12 cellular contexts compared by ENCODE assay signal in the genomic region with DNA sequence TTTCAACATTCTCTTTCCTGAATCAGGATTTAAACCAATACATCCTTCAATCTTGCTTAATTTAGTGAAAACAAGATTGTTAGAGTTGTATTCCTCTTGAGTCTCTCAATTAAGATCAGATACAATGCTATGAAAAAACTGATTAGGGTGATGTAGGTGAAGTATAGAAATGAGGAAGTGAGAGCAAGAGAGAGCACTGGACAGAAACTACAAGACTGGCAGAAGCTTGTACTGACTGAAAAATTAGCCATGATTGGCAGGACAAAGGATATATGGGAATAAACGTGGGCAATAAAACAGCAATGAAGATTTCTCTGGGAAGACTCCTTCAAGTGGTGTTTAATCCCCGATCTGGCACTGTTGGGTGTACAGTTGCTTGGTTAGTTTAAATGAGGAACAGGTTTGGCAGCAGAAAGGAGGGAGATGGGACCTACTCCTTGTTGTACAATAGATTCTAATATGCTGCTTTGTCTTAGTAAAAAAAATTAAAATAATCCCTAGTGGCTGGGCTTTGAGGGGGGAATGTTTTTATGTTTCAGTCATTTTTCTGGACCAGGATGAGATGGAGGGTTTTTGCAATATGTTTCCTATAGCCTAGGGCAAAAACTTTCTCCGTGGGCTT.
A peak's percentile ranks its signal among the peaks of the same experiment; 100 is the strongest.
DNase-seq lines count a peak whose midpoint lies in the region; ATAC-seq and FAIRE-seq lines count a peak whose summit lies in the region.
"Had no signal": no experiment of that assay in that cellular context is flagged by ENCODE, and none has a peak within 500 bp of the region (broad histone marks: within the 10 kb centered on the region; RNA-seq: fewer than 3 reads in every experiment).

No MANE protein-coding gene starts in this region.

- FAIRE-seq in RCC 7860 (lab: Jason Lieb, UNC): no peak

- ATAC-seq in GM19043 (IDR thresholded peaks at IDR 0.05; ENCODE audit: low read depth, unreplicated experiment) (peak; percentile 99), HG02623 (IDR thresholded peaks at IDR 0.05; ENCODE audit: unreplicated experiment) (peak; percentile 94), HG03520 (IDR thresholded peaks at IDR 0.05; ENCODE audit: unreplicated experiment) (peak; percentile 98), naive B cell (ENCODE audit: low read depth in 2 of 2) (peak; percentile 99 to 100)
- no peak for ATAC-seq in stimulated activated effector memory CD8-positive, alpha-beta T cell treated with anti-CD3 and anti-CD28 coated beads, Interleukin-12 subunit alpha, Interleukin-12 subunit beta, amount 100 ng/mL, for 72 hours
- ATAC-seq: left ventricle myocardium superior; stimulated activated naive CD8-positive, alpha-beta T cell treated with anti-CD3 and anti-CD28 coated beads, Interleukin-15, Interleukin-2, amounts not matched to agents 100 U/mL and 50 U/mL, for 24 hours had no signal

- H3K4me3 Mint-ChIP-seq in naive B cell: no peak overlapping the region
- no peak overlapping the region for H3K4me3 Mint-ChIP-seq in stimulated activated effector memory CD8-positive, alpha-beta T cell treated with anti-CD3 and anti-CD28 coated beads, Interleukin-12 subunit alpha, Interleukin-12 subunit beta, amount 100 ng/mL, for 72 hours

- H3K36me3 Mint-ChIP-seq in naive B cell: peaks cover 5 to 20% of the 10 kb centered on the region in 2 donors
- H3K36me3 Mint-ChIP-seq in stimulated activated effector memory CD8-positive, alpha-beta T cell treated with anti-CD3 and anti-CD28 coated beads, Interleukin-12 subunit alpha, Interleukin-12 subunit beta, amount 100 ng/mL, for 72 hours: no peaks in the 10 kb centered on the region

- H3K4me1 Mint-ChIP-seq in naive B cell: peaks cover 10 to 23% (median 12%) of the 10 kb centered on the region in 3 donors
- H3K4me1 Mint-ChIP-seq in stimulated activated effector memory CD8-positive, alpha-beta T cell treated with anti-CD3 and anti-CD28 coated beads, Interleukin-12 subunit alpha, Interleukin-12 subunit beta, amount 100 ng/mL, for 72 hours: no peaks in the 10 kb centered on the region

- no peaks in the 10 kb centered on the region for H3K27me3 Mint-ChIP-seq in naive B cell

- peak overlapping the region in 2 of 6 donors; percentile 2 to 50 for H3K27ac Mint-ChIP-seq in naive B cell
- H3K27ac Mint-ChIP-seq in stimulated activated effector memory CD8-positive, alpha-beta T cell treated with anti-CD3 and anti-CD28 coated beads, Interleukin-12 subunit alpha, Interleukin-12 subunit beta, amount 100 ng/mL, for 72 hours: no peak overlapping the region

- DNase-seq in naive B cell (peak; percentile 44), RCC 7860 (ENCODE audit: low spot score) (no peak)
- no peak for DNase-seq in stimulated activated effector memory CD8-positive, alpha-beta T cell treated with anti-CD3 and anti-CD28 coated beads, Interleukin-12 subunit alpha, Interleukin-12 subunit beta, amount 100 ng/mL, for 72 hours (ENCODE audit: low spot score in 2 of 2)
- no peak for DNase-seq in activated T-cell treated with anti-CD3 and anti-CD28 coated beads, Interleukin-2, amount 50 U/mL, for 48 hours
- DNase-seq: activated CD4-positive, alpha-beta T cell treated with anti-CD3 and anti-CD28 coated beads, Interleukin-2, amount 50 U/mL, for 1 hour; aorta; GF-D8; left ventricle myocardium superior; stimulated activated naive CD8-positive, alpha-beta T cell treated with anti-CD3 and anti-CD28 coated beads, Interleukin-15, Interleukin-2, amounts not matched to agents 100 U/mL and 50 U/mL, for 24 hours had no signal

- no peaks in the 10 kb centered on the region for H3K9me3 Mint-ChIP-seq in naive B cell
- no peaks in the 10 kb centered on the region for H3K9me3 Mint-ChIP-seq in stimulated activated effector memory CD8-positive, alpha-beta T cell treated with anti-CD3 and anti-CD28 coated beads, Interleukin-12 subunit alpha, Interleukin-12 subunit beta, amount 100 ng/mL, for 72 hours
